In genomic region chr15:52718551-52718950, GRCh38 we compare ENCODE assay signal across 22 cellular contexts. TPM values are rescaled to one million over a fixed set of nuclear protein-coding genes. Genes with fewer than 3 reads are reported as not detected.
DNase-seq lines count a peak whose midpoint lies in the region; ATAC-seq and TF ChIP-seq lines count a peak whose summit lies in the region.
"Had no signal": no experiment of that assay in that cellular context is flagged by ENCODE, and none has a peak within 500 bp of the region (broad histone marks: within the 10 kb centered on the region; RNA-seq: fewer than 3 reads in every experiment).

No MANE protein-coding gene starts in this region.

- H3F3A ChIP-seq in GM23338 (replicated peaks; ENCODE audit: low read depth) (no peaks in the 10 kb centered on the region), neural progenitor cell (ENCODE audit: low read depth) (no peaks in the 10 kb centered on the region), GM23248 (ENCODE audit: insufficient read depth) (no peaks in the 10 kb centered on the region)

- H3K36me3 Mint-ChIP-seq in GM23338 (ENCODE audit: low read depth) (no peaks in the 10 kb centered on the region), neural progenitor cell (no peaks in the 10 kb centered on the region)
- H3K36me3 Mint-ChIP-seq in dendritic cell treated with granulocyte-macrophage colony-stimulating factor and Interleukin-4, amounts not matched to agents 40 ng/mL and 50 ng/mL, for 4 days (ENCODE audit: low read depth), result no peaks in the 10 kb centered on the region
- H3K36me3 Mint-ChIP-seq: CD14-positive monocyte; CD8-positive, alpha-beta memory T cell had no signal

- DNase-seq in GM23338 (ENCODE audit: low spot score) (no peak), neural progenitor cell (ENCODE audit: low spot score) (no peak), activated gamma-delta T cell (lab: John Stamatoyannopoulos, UW) (no peak), GM23248 (no peak)
- no peak for DNase-seq in stimulated activated CD4-positive, alpha-beta T cell treated with anti-CD3 and anti-CD28 coated beads, Interleukin-15, amount 100 ng/mL, for 24 hours
- DNase-seq in activated T-cell treated with anti-CD3 and anti-CD28 coated beads, Interleukin-2, amount 50 U/mL, for 48 hours, result no peak
- DNase-seq: 8988T; ACHN; AML-193; BE2C; Calu3; CD4-positive, alpha-beta T cell; CD8-positive, alpha-beta memory T cell; DMS53; DMS79 treated with DMSO at 0.1 percent for 48 hours; GF-D8; H9 had no signal

- no peaks in the 10 kb centered on the region for H4K20me1 ChIP-seq in GM23338 (replicated peaks; ENCODE audit: insufficient read depth)
- H4K20me1 ChIP-seq in neural progenitor cell (ENCODE audit: low read depth), result no peaks in the 10 kb centered on the region
- H4K20me1 ChIP-seq in GM23248 (ENCODE audit: insufficient read depth), result no peaks in the 10 kb centered on the region
- H4K20me1 ChIP-seq: BLaER1 treated with 17β-estradiol and CSF1 and Interleukin-3, amounts not matched to agents 10 nM and 100 nM had no signal

- WGBS in GM23248 (ENCODE audit: low coverage in 1 of 2, low lambda C conversion rate in 2 of 2, missing lambda C conversion rate in 2 of 2), 2 experiments, result 51 to 55% methylated on average over 2 of the region's 2 CpGs

- no peak overlapping the region; the same call in 1 of the 2 replicates for H3K27ac Mint-ChIP-seq in GM23338
- peak overlapping the region; percentile 70 for H3K27ac Mint-ChIP-seq in dendritic cell treated with granulocyte-macrophage colony-stimulating factor and Interleukin-4, amounts not matched to agents 40 ng/mL and 50 ng/mL, for 4 days
- H3K27ac Mint-ChIP-seq in neural progenitor cell, result peak overlapping the region; percentile 72
- H3K27ac Mint-ChIP-seq: CD4-positive, alpha-beta T cell; H9 had no signal

- in situ Hi-C loops in GM23248 (cut with MboI), result no loop called here

- H3K27me3 Mint-ChIP-seq in GM23338 (ENCODE audit: insufficient read depth, low read depth, poor library complexity) (peaks cover 2% of the 10 kb centered on the region), neural progenitor cell (ENCODE audit: insufficient read depth, low read depth) (peaks cover 3% of the 10 kb centered on the region)
- peaks cover 7% of the 10 kb centered on the region for H3K27me3 Mint-ChIP-seq in dendritic cell treated with granulocyte-macrophage colony-stimulating factor and Interleukin-4, amounts not matched to agents 40 ng/mL and 50 ng/mL, for 4 days
- H3K27me3 Mint-ChIP-seq: CD4-positive, alpha-beta T cell had no signal

- H3K27me3 ChIP-seq in GM23338 (ENCODE audit: insufficient read depth) (no peaks in the 10 kb centered on the region), neural progenitor cell (no peaks in the 10 kb centered on the region), GM23248 (replicated peaks; ENCODE audit: insufficient read depth) (no peaks in the 10 kb centered on the region)
- H3K27me3 ChIP-seq: BE2C; BLaER1 treated with 17β-estradiol and CSF1 and Interleukin-3, amounts not matched to agents 10 nM and 100 nM had no signal

- no peaks in the 10 kb centered on the region for H3K9me2 ChIP-seq in GM23338 (ENCODE audit: insufficient read depth)
- no peaks in the 10 kb centered on the region for H3K9me2 ChIP-seq in GM23248 (ENCODE audit: insufficient read depth)

- no peaks in the 10 kb centered on the region for H3K79me2 ChIP-seq in GM23338 (replicated peaks; ENCODE audit: insufficient read depth)
- no peaks in the 10 kb centered on the region for H3K79me2 ChIP-seq in neural progenitor cell (ENCODE audit: low read depth)
- no peaks in the 10 kb centered on the region for H3K79me2 ChIP-seq in GM23248 (ENCODE audit: insufficient read depth)

- no peak for TF ChIP-seq CTCF in GM23338 (conservative IDR thresholded peaks at IDR 0.05; ENCODE audit: low read depth in 2 of 2)
- TF ChIP-seq CTCF in neural progenitor cell (IDR thresholded peaks at IDR 0.05), result no peak

- no peak overlapping the region for H3K4me3 ChIP-seq in GM23338
- no peak overlapping the region for H3K4me3 ChIP-seq in neural progenitor cell
- H3K4me3 ChIP-seq in GM23248, result no peak overlapping the region
- H3K4me3 ChIP-seq: A549; BLaER1 treated with 17β-estradiol and CSF1 and Interleukin-3, amounts not matched to agents 10 nM and 100 nM had no signal

- H3K36me3 ChIP-seq in GM23338 (ENCODE audit: insufficient read depth) (no peaks in the 10 kb centered on the region), neural progenitor cell (no peaks in the 10 kb centered on the region), GM23248 (ENCODE audit: low read depth) (no peaks in the 10 kb centered on the region)
- H3K36me3 ChIP-seq: BE2C; BLaER1 treated with 17β-estradiol and CSF1 and Interleukin-3, amounts not matched to agents 10 nM and 100 nM had no signal

- H3K4me1 ChIP-seq in GM23338 (ENCODE audit: insufficient read depth) (no peaks in the 10 kb centered on the region), neural progenitor cell (peaks cover 6% of the 10 kb centered on the region), GM23248 (ENCODE audit: insufficient read depth) (no peaks in the 10 kb centered on the region)
- H3K4me1 ChIP-seq: A549, BE2C had no signal

- H3K9me3 Mint-ChIP-seq in GM23338, result no peaks in the 10 kb centered on the region
- peaks cover 12% of the 10 kb centered on the region for H3K9me3 Mint-ChIP-seq in dendritic cell treated with granulocyte-macrophage colony-stimulating factor and Interleukin-4, amounts not matched to agents 40 ng/mL and 50 ng/mL, for 4 days
- H3K9me3 Mint-ChIP-seq in neural progenitor cell, result peaks cover 3% of the 10 kb centered on the region
- H3K9me3 Mint-ChIP-seq: CD14-positive monocyte; CD4-positive, alpha-beta T cell; CD8-positive, alpha-beta memory T cell; H9 had no signal

- H3K27ac ChIP-seq in GM23338 (ENCODE audit: low read depth) (no peak overlapping the region), neural progenitor cell (no peak overlapping the region), GM23248 (no peak overlapping the region)
- H3K27ac ChIP-seq: A549; BLaER1 treated with 17β-estradiol and CSF1 and Interleukin-3, amounts not matched to agents 10 nM and 100 nM had no signal

- H3K4me3 Mint-ChIP-seq in GM23338, result no peak overlapping the region
- no peak overlapping the region for H3K4me3 Mint-ChIP-seq in dendritic cell treated with granulocyte-macrophage colony-stimulating factor and Interleukin-4, amounts not matched to agents 40 ng/mL and 50 ng/mL, for 4 days
- no peak overlapping the region for H3K4me3 Mint-ChIP-seq in neural progenitor cell
- H3K4me3 Mint-ChIP-seq: CD14-positive monocyte; CD4-positive, alpha-beta T cell; CD8-positive, alpha-beta memory T cell; H9 had no signal

- no peaks in the 10 kb centered on the region for H3K9me3 ChIP-seq in neural progenitor cell (ENCODE audit: low read depth)
- no peaks in the 10 kb centered on the region for H3K9me3 ChIP-seq in GM23248 (ENCODE audit: low read depth)
- H3K9me3 ChIP-seq: A549, BE2C had no signal

- no peak overlapping the region for H3K9ac ChIP-seq in neural progenitor cell
- no peak overlapping the region for H3K9ac ChIP-seq in GM23248
- H3K9ac ChIP-seq: BLaER1 treated with 17β-estradiol and CSF1 and Interleukin-3, amounts not matched to agents 10 nM and 100 nM had no signal

- intact Hi-C loops in dendritic cell treated with granulocyte-macrophage colony-stimulating factor and Interleukin-4, amounts not matched to agents 40 ng/mL and 50 ng/mL, for 4 days (cut with micrococcal nuclease), result loop anchor here (5.0 kb wide), 1 partner anchor 41 kb away; the partner anchor contains the start of gene ATOSA

- H2AFZ ChIP-seq in GM23338 (peak overlapping the region; percentile 90; the same call in 1 of the 2 replicates), neural progenitor cell (replicated peaks) (no peak overlapping the region), GM23248 (no peak overlapping the region)

- ATAC-seq in GM23338, result no peak
- ATAC-seq: HCT116 had no signal

- no peak overlapping the region for H3K4me2 ChIP-seq in GM23338
- H3K4me2 ChIP-seq in neural progenitor cell, result no peak overlapping the region
- no peak overlapping the region for H3K4me2 ChIP-seq in GM23248 (ENCODE audit: unreplicated experiment)
- H3K4me2 ChIP-seq: A549; BLaER1 treated with 17β-estradiol and CSF1 and Interleukin-3, amounts not matched to agents 10 nM and 100 nM had no signal

- H3K4me1 Mint-ChIP-seq in GM23338, result peaks cover 9% of the 10 kb centered on the region; the same call in 1 of the 3 replicates
- peaks cover 37% of the 10 kb centered on the region for H3K4me1 Mint-ChIP-seq in dendritic cell treated with granulocyte-macrophage colony-stimulating factor and Interleukin-4, amounts not matched to agents 40 ng/mL and 50 ng/mL, for 4 days (ENCODE audit: low read depth)
- H3K4me1 Mint-ChIP-seq in neural progenitor cell, result peaks cover 9% of the 10 kb centered on the region
- H3K4me1 Mint-ChIP-seq: CD8-positive, alpha-beta memory T cell had no signal

RNA-seq across cellular contexts. Expression of gene ATOSA, which starts 39.4 kb away (rescaled TPM):
- 12.4 and 14.0 TPM in 2 replicates for total RNA-seq in GM23338 (2014; rRNA removed; shearing (Covaris generic))
- polyA plus RNA-seq in GM23338 (2016; fragmentation: Nextera tagmentation; extraction: Ambion mirVana) (6.2 and 7.5 TPM in 2 replicates), GM23248 (2016; fragmentation: Nextera tagmentation; extraction: Ambion mirVana) (6.1 and 6.3 TPM in 2 replicates)
- 17.8 and 26.8 TPM in 2 replicates for total RNA-seq in neural progenitor cell (ENCODE audit: low replicate concordance)
- total RNA-seq in GM23248 (2014; rRNA removed; shearing (Covaris generic)), result 10.0 and 11.0 TPM in 2 replicates
